Comparison of ENCODE assay signal across 8 cellular contexts in the genomic region with DNA sequence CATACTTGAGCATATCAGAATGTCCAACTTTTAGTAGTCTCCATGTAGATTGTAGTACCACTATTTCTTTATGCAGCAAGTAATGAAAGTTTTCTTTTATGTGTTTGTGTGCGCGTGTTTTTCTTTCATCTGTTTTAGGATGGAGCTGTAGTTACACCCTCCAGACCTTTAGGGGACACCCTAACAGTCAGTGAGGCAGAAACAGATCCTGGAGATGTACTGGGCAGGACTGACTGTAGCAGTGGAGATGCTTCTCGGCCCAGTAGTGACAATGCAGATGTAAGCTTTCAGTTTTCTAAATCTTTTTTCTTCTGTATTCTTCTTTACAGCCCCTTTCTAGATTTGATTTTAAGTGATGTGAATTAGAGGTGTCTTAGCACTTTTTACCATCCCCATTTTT.
DNase-seq lines count a peak whose midpoint lies in the region; ATAC-seq and TF ChIP-seq lines count a peak whose summit lies in the region.

No MANE protein-coding gene starts in this region.

- H3K4me2 ChIP-seq in DND-41 (ENCODE audit: insufficient read depth, low read length) = no peak overlapping the region

- H3K4me1 ChIP-seq in DND-41 (ENCODE audit: insufficient read depth, low read length) = no peaks in the 10 kb centered on the region
- H3K4me1 ChIP-seq in muscle layer of colon (ENCODE audit: insufficient read depth, low read length) = peaks cover 10% of the 10 kb centered on the region

- TF ChIP-seq CTCF in DND-41 (IDR thresholded peaks at IDR 0.05; ENCODE audit: borderline replicate concordance, extremely low read depth, low read length, poor library complexity, severe bottlenecking) = peak; percentile 43
- TF ChIP-seq CTCF in cardiac fibroblast (IDR thresholded peaks at IDR 0.05; ENCODE audit: low read depth, low read length) = peak; percentile 36

- H3K9me3 ChIP-seq in DND-41 (ENCODE audit: insufficient read depth, low read length, severe bottlenecking) (no peaks in the 10 kb centered on the region), muscle layer of colon (ENCODE audit: low read length) (no peaks in the 10 kb centered on the region)

- DNase-seq in DND-41 (no peak), Kasumi-1 (lab: John Stamatoyannopoulos, UW) (peak; percentile 6 to 30), cardiac fibroblast (ENCODE audit: low read depth in 2 of 2) (peak; percentile 62 to 63), activated gamma-delta T cell (lab: John Stamatoyannopoulos, UW) (no peak), amygdala (lab: John Stamatoyannopoulos, UW) (no peak), NCI-H510A treated with DMSO at 0.1 percent for 48 hours (lab: John Stamatoyannopoulos, UW) (no peak)

- no peaks in the 10 kb centered on the region for H4K20me1 ChIP-seq in DND-41 (ENCODE audit: insufficient read depth, low read length)

- H3K27ac ChIP-seq in DND-41 (ENCODE audit: low read length) = no peak overlapping the region
- peak overlapping the region; percentile 1 for H3K27ac ChIP-seq in muscle layer of colon (ENCODE audit: low read depth, low read length)

- H3K27me3 ChIP-seq in DND-41 (ENCODE audit: insufficient read depth, low read length, poor library complexity) = peaks cover 13% of the 10 kb centered on the region
- no peaks in the 10 kb centered on the region for H3K27me3 ChIP-seq in muscle layer of colon (ENCODE audit: control insufficient read depth in 1 of 2, insufficient read depth in 2 of 2, low read length in 2 of 2)

- no peak for ATAC-seq in DND-41 (ENCODE audit: insufficient read depth, low read depth)
- ATAC-seq in GM18868 (IDR thresholded peaks at IDR 0.05; ENCODE audit: unreplicated experiment) = no peak

- no peaks in the 10 kb centered on the region for H3K79me2 ChIP-seq in DND-41 (ENCODE audit: insufficient read depth, low read length)

- H3K36me3 ChIP-seq in DND-41 (ENCODE audit: insufficient read depth, low read length) (no peaks in the 10 kb centered on the region), muscle layer of colon (ENCODE audit: insufficient read depth, low read length) (peaks cover 6% of the 10 kb centered on the region)

- H3K4me3 ChIP-seq in DND-41 (ENCODE audit: low read depth in 1 of 2, low read length in 2 of 2) (no peak overlapping the region), cardiac fibroblast (replicated peaks in 1 of 2; ENCODE audit: low read depth in 2 of 2, low read length in 2 of 2) (no peak overlapping the region), muscle layer of colon (ENCODE audit: low read depth in 1 of 2, low read length in 2 of 2) (no peak overlapping the region)

- no peak overlapping the region for H2AFZ ChIP-seq in DND-41 (ENCODE audit: low read depth, low read length)

- no peak overlapping the region for H3K9ac ChIP-seq in DND-41 (ENCODE audit: low read depth, low read length)
- no peak overlapping the region for H3K9ac ChIP-seq in muscle layer of colon (ENCODE audit: low read length)

Comparison
In these comparisons a context has a peak if more than half of its experiments do, and no peak if none do; other contexts are left out.
1. DNase-seq: peak in Kasumi-1 (2 of 2) and cardiac fibroblast (2 of 2); none in DND-41 (single experiment), activated gamma-delta T cell (single experiment), amygdala (0 of 56) and NCI-H510A treated with DMSO at 0.1 percent for 48 hours (single experiment).